ENCODE assay signal across 14 cellular contexts in genomic region chr3:127819656-127820055, GRCh38. TPM values are rescaled to one million over a fixed set of nuclear protein-coding genes. Genes with fewer than 3 reads are reported as not detected.
DNase-seq lines count a peak whose midpoint lies in the region; ATAC-seq and TF ChIP-seq lines count a peak whose summit lies in the region.
"Had no signal": no experiment of that assay in that cellular context is flagged by ENCODE, and none has a peak within 500 bp of the region (broad histone marks: within the 10 kb centered on the region; RNA-seq: fewer than 3 reads in every experiment).

No MANE protein-coding gene starts in this region.

- POLR2A ChIA-PET in RWPE1 (lab: Yijun Ruan, JAX; ENCODE audit: low non-redundant PET) = interaction anchor here (0.6 kb wide), 1 partner anchor 1378 kb away, joined by 3 read pairs; no protein-coding TSS in a partner anchor

- ATAC-seq in foreskin keratinocyte = no peak
- no peak for ATAC-seq in effector memory CD8-positive, alpha-beta T cell (replicated peaks)
- ATAC-seq: natural killer cell had no signal

- H3K9me3 ChIP-seq in sigmoid colon = no peaks in the 10 kb centered on the region
- H3K9me3 ChIP-seq: MG63 had no signal

- CTCF ChIA-PET in RWPE1 (lab: Yijun Ruan, JAX) = no interaction called here

- no peak for TF ChIP-seq EP300 in sigmoid colon (IDR thresholded peaks at IDR 0.05)

- H3K27me3 ChIP-seq in foreskin keratinocyte (no peaks in the 10 kb centered on the region), sigmoid colon (no peaks in the 10 kb centered on the region)
- H3K27me3 ChIP-seq: MG63 had no signal

- DNase-seq in AG10803 (ENCODE audit: low read depth) = no peak
- no peak for DNase-seq in RWPE1 (ENCODE audit: low spot score)
- DNase-seq in foreskin keratinocyte = no peak
- DNase-seq in sigmoid colon = no peak
- DNase-seq in NCI-H2196 treated with DMSO at 0.1 percent for 48 hours (lab: John Stamatoyannopoulos, UW; ENCODE audit: unreplicated experiment) = no peak
- no peak for DNase-seq in nucleus accumbens (lab: John Stamatoyannopoulos, UW)
- no peak for DNase-seq in effector memory CD8-positive, alpha-beta T cell
- no peak for DNase-seq in NCI-H345 treated with DMSO at 0.1 percent for 48 hours (lab: John Stamatoyannopoulos, UW; ENCODE audit: unreplicated experiment)
- DNase-seq: activated CD4-positive, CD25-positive, alpha-beta regulatory T cell; activated T-cell treated with anti-CD3 and anti-CD28 coated beads for 4 hours; aorta; natural killer cell; SW 1271 had no signal

- H3K27ac ChIP-seq in RWPE1 (peak overlapping the region; percentile 51), foreskin keratinocyte (peak overlapping the region; percentile 90), sigmoid colon (peak overlapping the region; percentile 88 to 94 (median 89))

- intact Hi-C loops in sigmoid colon (cut with DNase I) = loop anchor here (2.0 to 5.0 kb wide), 3 partner anchors 31 to 222 kb away; partner anchors contain the start of genes ABTB1 and MCM2

- 92 to 96% methylated on average over 2 of the region's 2 CpGs for WGBS in sigmoid colon, 2 donors

- TF ChIP-seq POLR2A in sigmoid colon (IDR thresholded peaks at IDR 0.05) = no peak

- no peak overlapping the region for H3K4me3 Mint-ChIP-seq in effector memory CD8-positive, alpha-beta T cell
- H3K4me3 Mint-ChIP-seq: natural killer cell had no signal

- no peaks in the 10 kb centered on the region for H3K9me3 Mint-ChIP-seq in effector memory CD8-positive, alpha-beta T cell
- H3K9me3 Mint-ChIP-seq: natural killer cell had no signal

- peaks cover 41% of the 10 kb centered on the region for H3K4me1 ChIP-seq in foreskin keratinocyte
- peaks cover 0 to 58% (median 38%) of the 10 kb centered on the region in 4 donors for H3K4me1 ChIP-seq in sigmoid colon

- peaks cover 0 to 9% of the 10 kb centered on the region in 2 donors for H3K4me1 Mint-ChIP-seq in effector memory CD8-positive, alpha-beta T cell (ENCODE audit: low read depth in 2 of 2)

- TF ChIP-seq CTCF in AG10803 (conservative IDR thresholded peaks at IDR 0.05; ENCODE audit: low read length) = no peak
- no peak for TF ChIP-seq CTCF in RWPE1 (conservative IDR thresholded peaks at IDR 0.05; ENCODE audit: low read depth)
- TF ChIP-seq CTCF in foreskin keratinocyte (conservative IDR thresholded peaks at IDR 0.05) = no peak
- TF ChIP-seq CTCF in sigmoid colon (IDR thresholded peaks at IDR 0.05) = no peak

- H3K36me3 ChIP-seq in sigmoid colon = peaks cover 0 to 19% (median 12%) of the 10 kb centered on the region in 4 donors

- H3K4me3 ChIP-seq in AG10803 (ENCODE audit: low read length) (peak overlapping the region; percentile 33), sigmoid colon (peak overlapping the region in 2 of 4 donors; percentile 2 to 92)
- H3K4me3 ChIP-seq: MG63 had no signal

- H3K27ac Mint-ChIP-seq in effector memory CD8-positive, alpha-beta T cell = no peak overlapping the region
- H3K27ac Mint-ChIP-seq: natural killer cell had no signal

- peaks cover 3% of the 10 kb centered on the region for H3K36me3 Mint-ChIP-seq in effector memory CD8-positive, alpha-beta T cell (ENCODE audit: insufficient read depth)
- H3K36me3 Mint-ChIP-seq: natural killer cell had no signal

- H3K27me3 Mint-ChIP-seq in effector memory CD8-positive, alpha-beta T cell = peaks cover 61 to 88% of the 10 kb centered on the region in 2 donors

RNA-seq across cellular contexts. Expression of gene MGLL, which starts 2.7 kb away (rescaled TPM):
- total RNA-seq in foreskin keratinocyte (48.7 and 54.9 TPM in 2 replicates), sigmoid colon (10 to 100 TPM; 24.7 to 46.8 (median 35.5) TPM)
- polyA plus RNA-seq in foreskin keratinocyte (37.9 and 39.9 TPM in 2 replicates), sigmoid colon (100 to 1,000 TPM; 110 to 220 (median 142) TPM)
